Comparison of ENCODE assay signal across 8 cellular contexts in genomic region chr2:85615413-85615728, GRCh38. TPM values are rescaled to one million over a fixed set of nuclear protein-coding genes. Genes with fewer than 3 reads are reported as not detected.
A peak's percentile ranks its signal among the peaks of the same experiment; 100 is the strongest.
DNase-seq lines count a peak whose midpoint lies in the region; ATAC-seq and TF ChIP-seq lines count a peak whose summit lies in the region.

No MANE protein-coding gene starts in this region.

- H3K27me3 ChIP-seq in CD8-positive, alpha-beta memory T cell (ENCODE audit: insufficient read depth, low read length, poor library complexity, severe bottlenecking) = no peaks in the 10 kb centered on the region
- H3K27me3 ChIP-seq in MG63 = no peaks in the 10 kb centered on the region
- no peaks in the 10 kb centered on the region for H3K27me3 ChIP-seq in colonic mucosa

- no peak for TF ChIP-seq CTCF in colonic mucosa (IDR thresholded peaks at IDR 0.05)
- no peak for TF ChIP-seq CTCF in progenitor cell of endocrine pancreas (IDR thresholded peaks at IDR 0.05; ENCODE audit: unreplicated experiment)
- TF ChIP-seq CTCF in GM10248 (IDR thresholded peaks at IDR 0.05; ENCODE audit: control extremely low read depth, extremely low read depth, low read depth, missing control alignments) = no peak

- POLR2A ChIA-PET in CD8-positive, alpha-beta memory T cell (lab: Charles Lee) = interaction anchor here (0.9 kb wide), 1 partner anchor 55 kb away, joined by 5 read pairs; no protein-coding TSS in a partner anchor
- POLR2A ChIA-PET in GM10248 (lab: Yijun Ruan, JAX) = interaction anchor here (0.6 kb wide), 1 partner anchor 8 kb away, joined by 5 read pairs; no protein-coding TSS in a partner anchor

- peak overlapping the region; percentile 84 for H3K4me3 ChIP-seq in CD8-positive, alpha-beta memory T cell (ENCODE audit: low read length)
- H3K4me3 ChIP-seq in MG63 = peak overlapping the region; percentile 96
- H3K4me3 ChIP-seq in colonic mucosa = peak overlapping the region; percentile 99

- H3K27me3 Mint-ChIP-seq in CD8-positive, alpha-beta memory T cell = peaks cover 0 to 4% of the 10 kb centered on the region in 2 donors
- no peaks in the 10 kb centered on the region for H3K27me3 Mint-ChIP-seq in progenitor cell of endocrine pancreas

- H3K9me3 Mint-ChIP-seq in CD8-positive, alpha-beta memory T cell = no peaks in the 10 kb centered on the region
- H3K9me3 Mint-ChIP-seq in progenitor cell of endocrine pancreas (ENCODE audit: low read depth) = no peaks in the 10 kb centered on the region

- H3K9me3 ChIP-seq in CD8-positive, alpha-beta memory T cell (ENCODE audit: low read length) = no peaks in the 10 kb centered on the region
- H3K9me3 ChIP-seq in MG63 (no peaks in the 10 kb centered on the region), colonic mucosa (no peaks in the 10 kb centered on the region)

- peak overlapping the region in 5 of 7 donors; percentile 1 to 99 (median 38) for H3K4me3 Mint-ChIP-seq in CD8-positive, alpha-beta memory T cell
- H3K4me3 Mint-ChIP-seq in progenitor cell of endocrine pancreas (ENCODE audit: low read depth) = peak overlapping the region; percentile 93

- H3K36me3 ChIP-seq in CD8-positive, alpha-beta memory T cell (ENCODE audit: insufficient read depth, low read length) = peaks cover 10% of the 10 kb centered on the region
- H3K36me3 ChIP-seq in MG63 (peaks cover 29% of the 10 kb centered on the region), colonic mucosa (no peaks in the 10 kb centered on the region)

- intact Hi-C loops in colonic mucosa (cut with DNase I) = no loop called here

- H3K4me1 ChIP-seq in CD8-positive, alpha-beta memory T cell (ENCODE audit: insufficient read depth, low read length) = peaks cover 31% of the 10 kb centered on the region
- H3K4me1 ChIP-seq in colonic mucosa = peaks cover 13% of the 10 kb centered on the region

- H3K36me3 Mint-ChIP-seq in CD8-positive, alpha-beta memory T cell = peaks cover 0 to 27% (median 4%) of the 10 kb centered on the region in 3 donors
- peaks cover 4% of the 10 kb centered on the region for H3K36me3 Mint-ChIP-seq in progenitor cell of endocrine pancreas (ENCODE audit: insufficient read depth)

- peak in 1 of 5 donors; percentile 43 for DNase-seq in CD8-positive, alpha-beta memory T cell
- DNase-seq in MG63 (no peak), colonic mucosa (no peak), progenitor cell of endocrine pancreas (ENCODE audit: low spot score, unreplicated experiment) (no peak), kidney tubule cell (ENCODE audit: low spot score) (no peak), GM10248 (ENCODE audit: extremely low spot score) (no peak), GM19240 (ENCODE audit: insufficient read length, low spot score) (no peak)

- no peak overlapping the region for H3K9ac ChIP-seq in colonic mucosa (ENCODE audit: low read depth in 2 of 2, low read length in 2 of 2)

- H3K4me1 Mint-ChIP-seq in CD8-positive, alpha-beta memory T cell = peaks cover 23 to 45% (median 35%) of the 10 kb centered on the region in 3 donors
- peaks cover 11% of the 10 kb centered on the region for H3K4me1 Mint-ChIP-seq in progenitor cell of endocrine pancreas (ENCODE audit: low read depth)

- peak overlapping the region; percentile 74 for H3K27ac ChIP-seq in CD8-positive, alpha-beta memory T cell (ENCODE audit: low read depth, low read length)
- peak overlapping the region; percentile 88 for H3K27ac ChIP-seq in colonic mucosa

- peak overlapping the region in 6 of 8 donors; percentile 89 to 99 (median 94) for H3K27ac Mint-ChIP-seq in CD8-positive, alpha-beta memory T cell
- no peak overlapping the region for H3K27ac Mint-ChIP-seq in progenitor cell of endocrine pancreas

- ATAC-seq in HG03457 (IDR thresholded peaks at IDR 0.05; ENCODE audit: unreplicated experiment) = no peak

- CTCF ChIA-PET in CD8-positive, alpha-beta memory T cell (lab: Charles Lee) = interaction anchor here (0.9 to 1.4 kb wide), 2 partner anchors 11 to 64 kb away, joined by 4 read pairs; no protein-coding TSS in a partner anchor
- CTCF ChIA-PET in GM10248 (lab: Yijun Ruan, JAX) = interaction anchor here (1.1 kb wide), 1 partner anchor 11 kb away, joined by 4 read pairs; no protein-coding TSS in a partner anchor

RNA-seq across cellular contexts. Expression of gene USP39, which starts 0.6 kb away (rescaled TPM):
- total RNA-seq in CD8-positive, alpha-beta memory T cell = 100 to 1,000 TPM; 105 to 108 TPM
- 66.1 TPM for polyA plus RNA-seq in CD8-positive, alpha-beta memory T cell
- 86.8 and 313 TPM in 2 replicates for total RNA-seq in MG63 (2014; rRNA removed; shearing (Covaris generic); ENCODE audit: low replicate concordance)
- total RNA-seq in colonic mucosa (10 to 100 TPM; 39.1 to 50.5 TPM), progenitor cell of endocrine pancreas (58.1 and 59.7 TPM in 2 replicates)

RNA-seq across cellular contexts. Expression of gene C2orf68, which starts 3.5 kb away (rescaled TPM):
- 10 to 100 TPM; 26.7 to 27.3 TPM for total RNA-seq in CD8-positive, alpha-beta memory T cell
- 17.9 TPM for polyA plus RNA-seq in CD8-positive, alpha-beta memory T cell
- total RNA-seq in MG63 (2014; rRNA removed; shearing (Covaris generic); ENCODE audit: low replicate concordance) = 16.2 and 17.3 TPM in 2 replicates
- 10 to 100 TPM; 36.8 to 40.5 TPM for total RNA-seq in colonic mucosa
- total RNA-seq in progenitor cell of endocrine pancreas = 67.1 and 71.0 TPM in 2 replicates

RNA-seq across cellular contexts. Expression of gene TMEM150A, which starts 12.9 kb away (rescaled TPM):
- total RNA-seq in CD8-positive, alpha-beta memory T cell = 1 to 10 TPM; 6.3 to 7.6 TPM
- polyA plus RNA-seq in CD8-positive, alpha-beta memory T cell = 13.2 TPM
- 3.9 and 6.8 TPM in 2 replicates for total RNA-seq in MG63 (2014; rRNA removed; shearing (Covaris generic); ENCODE audit: low replicate concordance)
- total RNA-seq in colonic mucosa (1 to 10 TPM; 5.2 to 7.2 TPM), progenitor cell of endocrine pancreas (24.9 and 26.0 TPM in 2 replicates)

RNA-seq across cellular contexts. Expression of gene RNF181, which starts 19.8 kb away (rescaled TPM):
- total RNA-seq in CD8-positive, alpha-beta memory T cell = 10 to 100 TPM; 88.2 to 95.1 TPM
- 181 TPM for polyA plus RNA-seq in CD8-positive, alpha-beta memory T cell
- 167 and 209 TPM in 2 replicates for total RNA-seq in MG63 (2014; rRNA removed; shearing (Covaris generic); ENCODE audit: low replicate concordance)
- total RNA-seq in colonic mucosa (100 to 1,000 TPM in 1 of 2 donors, 10 to 100 TPM in 1; 86.0 to 106 TPM), progenitor cell of endocrine pancreas (82.3 and 85.7 TPM in 2 replicates)

RNA-seq across cellular contexts. Expression of gene VAMP5, which starts 31.1 kb away (rescaled TPM):
- total RNA-seq in CD8-positive, alpha-beta memory T cell = 10 to 100 TPM; 26.4 to 28.0 TPM
- 151 TPM for polyA plus RNA-seq in CD8-positive, alpha-beta memory T cell
- 8.3 and 76.7 TPM in 2 replicates for total RNA-seq in MG63 (2014; rRNA removed; shearing (Covaris generic); ENCODE audit: low replicate concordance)
- total RNA-seq in colonic mucosa (10 to 100 TPM; 14.0 to 16.9 TPM), progenitor cell of endocrine pancreas (4.2 TPM in 2 replicates)
